ENCODE assay signal across 24 cellular contexts in genomic region chr12:53987748-53988147, GRCh38. TPM values are rescaled to one million over a fixed set of nuclear protein-coding genes. Genes with fewer than 3 reads are reported as not detected.
DNase-seq lines count a peak whose midpoint lies in the region; ATAC-seq, FAIRE-seq and TF ChIP-seq lines count a peak whose summit lies in the region.
"Had no signal": no experiment of that assay in that cellular context is flagged by ENCODE, and none has a peak within 500 bp of the region (broad histone marks: within the 10 kb centered on the region; RNA-seq: fewer than 3 reads in every experiment).

No MANE protein-coding gene starts in this region.

- DNase-seq in H1 (ENCODE audit: low read depth in 1 of 2, low spot score in 2 of 2) (no peak), gastrocnemius medialis (no peak), medulla oblongata (ENCODE audit: extremely low spot score) (no peak), NCI-H1092 (lab: John Stamatoyannopoulos, UW) (no peak)
- DNase-seq: activated CD4-positive, alpha-beta memory T cell treated with anti-CD3 and anti-CD28 coated beads, Interleukin-2, amount 10 ng/mL, durations not matched to agents 7 days and 5 days; activated effector memory CD4-positive, alpha-beta T cell treated with Interleukin-2 at 50 U/mL for 16 hours; activated naive CD8-positive, alpha-beta T cell treated with anti-CD3 and anti-CD28 coated beads, Interleukin-2, amount 10 ng/mL, durations not matched to agents 7 days and 5 days; CD4-positive, alpha-beta memory T cell; hippocampal formation; NCI-H1694 treated with DMSO at 0.1 percent for 48 hours; NCI-H748 treated with DMSO at 0.1 percent for 48 hours; SIG-M5; stimulated activated CD4-positive, alpha-beta T cell treated with anti-CD3 and anti-CD28 coated beads, Interleukin-4, amount 100 ng/mL, for 1 hour; stimulated activated naive CD4-positive, alpha-beta T cell treated with Interleukin-2 at 50 U/mL for 16 hours had no signal

- no peaks in the 10 kb centered on the region for H3K79me2 ChIP-seq in H1 (ENCODE audit: control insufficient read depth in 1 of 2, insufficient read depth in 2 of 2, low read length in 2 of 2)

- no peak overlapping the region for H3K56ac ChIP-seq in H1 (replicated peaks; ENCODE audit: insufficient read length, low read depth, low read length)

- CTCF ChIA-PET in H1 (lab: Charles Lee; ENCODE audit: partially characterized antibody): interaction anchor here (0.7 to 5.8 kb wide), 27 partner anchors 9 to 286 kb away, joined by 3 to 91 read pairs (median 5); partner anchors contain the start of genes HOXC11, HOXC12, HOXC13 and HOXC5

- H3K23me2 ChIP-seq in H1 (ENCODE audit: low read depth, low read length): no peaks in the 10 kb centered on the region

- POLR2A ChIA-PET in H1 (lab: Charles Lee; ENCODE audit: partially characterized antibody): interaction anchor here (1.3 to 1.4 kb wide), 2 partner anchors 15 to 16 kb away, joined by 3 to 4 read pairs; partner anchors contain the start of gene HOXC11

- peaks cover 100% of the 10 kb centered on the region for H3K27me3 ChIP-seq in HUES6 (ENCODE audit: control insufficient read depth, insufficient read depth, low read length)
- H3K27me3 ChIP-seq in H1 (replicated peaks in 1 of 4; ENCODE audit: control insufficient read depth in 3 of 4, extremely low read depth in 1 of 4, insufficient read depth in 3 of 4, low read length in 3 of 4): peaks cover 94 to 99% (median 97%) of the 10 kb centered on the region in 4 experiments
- peaks cover 0 to 13% (median 0%) of the 10 kb centered on the region in 3 donors for H3K27me3 ChIP-seq in gastrocnemius medialis

- intact Hi-C loops in gastrocnemius medialis (cut with DNase I; ENCODE audit: low total_unique reads): loop anchor here (2.0 to 5.0 kb wide), 2 partner anchors 31 to 295 kb away; partner anchors contain the start of genes CBX5 and HNRNPA1

- H2BK5ac ChIP-seq in H1 (ENCODE audit: low read depth, low read length): no peak overlapping the region

- H4K8ac ChIP-seq in H1 (ENCODE audit: extremely low read depth, insufficient read depth, low read length): no peak overlapping the region

- TF ChIP-seq CTCF in H1 (IDR thresholded peaks at IDR 0.05; ENCODE audit: control extremely low read depth in 1 of 3, insufficient read depth in 1 of 3, low read depth in 1 of 3, low read length in 3 of 3): no peak
- no peak for TF ChIP-seq CTCF in gastrocnemius medialis (IDR thresholded peaks at IDR 0.05 in 4 of 5, conservative IDR thresholded peaks at IDR 0.05 in 1 of 5)

- no peak overlapping the region for H3K4me2 ChIP-seq in H1 (ENCODE audit: insufficient read depth in 1 of 2, low read depth in 2 of 2, low read length in 2 of 2)
- H3K4me2 ChIP-seq: smooth muscle cell had no signal

- TF ChIP-seq EP300 in H1 (IDR thresholded peaks at IDR 0.05; ENCODE audit: borderline replicate concordance in 1 of 2, low read depth in 2 of 2, low read length in 2 of 2): no peak

- FAIRE-seq in H1 (lab: Jason Lieb, UNC): no peak
- FAIRE-seq: frontal cortex, GM18507, H54 had no signal

- H3K4ac ChIP-seq in H1 (replicated peaks; ENCODE audit: insufficient read length, low read depth, low read length): no peak overlapping the region

- no peak overlapping the region for H4K5ac ChIP-seq in H1 (ENCODE audit: insufficient read length, low read depth, low read length)

- H4K91ac ChIP-seq in H1 (replicated peaks; ENCODE audit: insufficient read length, low read length): no peak overlapping the region

- TF ChIP-seq POLR2A in H1 (IDR thresholded peaks at IDR 0.05; ENCODE audit: control extremely low read depth in 1 of 2, low read depth in 2 of 2, low read length in 2 of 2) (no peak), gastrocnemius medialis (IDR thresholded peaks at IDR 0.05) (no peak)

- no peak overlapping the region for H3K18ac ChIP-seq in H1 (ENCODE audit: extremely low read depth, low read length)

- H2BK20ac ChIP-seq in H1 (ENCODE audit: low read length): no peak overlapping the region

- no peak overlapping the region for H2AK5ac ChIP-seq in H1 (ENCODE audit: low read depth, low read length)

- in situ Hi-C loops in gastrocnemius medialis (cut with MboI; ENCODE audit: low sequenced_read_pairs in 4 of 4): loop anchor here (10.0 to 25.0 kb wide), 4 partner anchors 217 to 1725 kb away; partner anchors contain the start of genes GPR84 (in 2 of the 4), BLOC1S1 (in 1 of the 4), ITGA7 (in 1 of the 4) and RDH5 (in 1 of the 4)

- H2BK15ac ChIP-seq in H1 (ENCODE audit: low read length): no peak overlapping the region

- no peaks in the 10 kb centered on the region for H3K79me1 ChIP-seq in H1 (ENCODE audit: low read depth, low read length)

- H3K9ac ChIP-seq in HUES6 (ENCODE audit: low read length) (peak overlapping the region; percentile 58), H1 (replicated peaks in 1 of 4; ENCODE audit: extremely low read depth in 1 of 4, low read depth in 3 of 4, low read length in 3 of 4) (no peak overlapping the region)

- no peaks in the 10 kb centered on the region for H3K36me3 ChIP-seq in HUES6 (ENCODE audit: control insufficient read depth, insufficient read depth, low read length)
- peaks cover 0 to 10% (median 0%) of the 10 kb centered on the region in 4 experiments; a peak in 1 of 8 replicates for H3K36me3 ChIP-seq in H1 (ENCODE audit: control insufficient read depth in 2 of 4, insufficient read depth in 4 of 4, low read length in 3 of 4)
- no peaks in the 10 kb centered on the region for H3K36me3 ChIP-seq in gastrocnemius medialis
- H3K36me3 ChIP-seq: prostate gland had no signal

- no peak for TF ChIP-seq RAD21 in H1 (IDR thresholded peaks at IDR 0.05 in 1 of 2, conservative IDR thresholded peaks at IDR 0.05 in 1 of 2; ENCODE audit: low read depth in 2 of 2, low read length in 2 of 2)

- 0 out of 2 replicates have a peak overlapping the region, but pooled peaks have one; percentile 85 for H2BK12ac ChIP-seq in H1 (ENCODE audit: low read depth, low read length)

- no peak overlapping the region for H3K14ac ChIP-seq in H1 (ENCODE audit: insufficient read length)

- H3K4me3 ChIP-seq in HUES6 (ENCODE audit: low read depth, low read length): no peak overlapping the region; the same call in 1 of the 2 replicates
- no peak overlapping the region for H3K4me3 ChIP-seq in H1 (ENCODE audit: extremely low read depth in 1 of 4, insufficient read depth in 2 of 4, low read depth in 3 of 4, low read length in 4 of 4)
- H3K4me3 ChIP-seq in gastrocnemius medialis: peak overlapping the region in 2 of 4 donors; percentile 83 to 85
- H3K4me3 ChIP-seq: mucosa of descending colon, prostate gland, smooth muscle cell had no signal

- H2AFZ ChIP-seq in H1 (ENCODE audit: low read length): no peak overlapping the region

- H3K23ac ChIP-seq in H1 (ENCODE audit: insufficient read length): no peak overlapping the region

- H3K9me3 ChIP-seq in HUES6 (ENCODE audit: control insufficient read depth, insufficient read depth, low read depth, low read length): peaks cover 6% of the 10 kb centered on the region; the same call in 1 of the 2 replicates
- peaks cover 0 to 9% of the 10 kb centered on the region in 2 experiments; a peak in 1 of 4 replicates for H3K9me3 ChIP-seq in H1 (ENCODE audit: insufficient read depth in 2 of 2, low read depth in 1 of 2, low read length in 1 of 2)
- H3K9me3 ChIP-seq in gastrocnemius medialis: no peaks in the 10 kb centered on the region
- H3K9me3 ChIP-seq: mucosa of descending colon, prostate gland had no signal

- H3K4me1 ChIP-seq in HUES6 (ENCODE audit: control insufficient read depth, insufficient read depth, low read length) (no peaks in the 10 kb centered on the region), H1 (replicated peaks in 1 of 4; ENCODE audit: control insufficient read depth in 3 of 4, insufficient read depth in 4 of 4, low read length in 3 of 4) (peaks cover 0 to 6% (median 3%) of the 10 kb centered on the region in 4 experiments; a peak in 3 of 7 replicates), gastrocnemius medialis (peaks cover 53 to 55% of the 10 kb centered on the region in 2 donors)
- H3K4me1 ChIP-seq: prostate gland had no signal

- WGBS in H1 (ENCODE audit: extremely low coverage in 1 of 2, insufficient coverage in 1 of 2, insufficient read length in 1 of 2, insufficient replicate concordance in 2 of 2, low coverage in 1 of 2, low lambda C conversion rate in 2 of 2, missing lambda C conversion rate in 1 of 2), 2 experiments: 32% methylated on average over 4 of the region's 4 CpGs; no CpG with 5 or more reads in 1 of the 2 experiments

- H3K27ac ChIP-seq in HUES6 (ENCODE audit: low read depth, low read length) (no peak overlapping the region), H1 (ENCODE audit: low read depth, low read length) (no peak overlapping the region), gastrocnemius medialis (peak overlapping the region; percentile 94 to 100 (median 98))
- H3K27ac ChIP-seq: epithelial cell of prostate, prostate gland had no signal

- peaks cover 19 to 37% of the 10 kb centered on the region in 2 experiments for H4K20me1 ChIP-seq in H1 (replicated peaks in 1 of 2; ENCODE audit: control insufficient read depth in 1 of 2, insufficient read depth in 2 of 2, low read length in 2 of 2)

- no peak overlapping the region for H2BK120ac ChIP-seq in H1 (replicated peaks; ENCODE audit: low read depth, low read length)

- ATAC-seq in gastrocnemius medialis: no peak
- no peak for ATAC-seq in HG03025 (IDR thresholded peaks at IDR 0.05; ENCODE audit: low FRiP score, unreplicated experiment)
- ATAC-seq: mucosa of descending colon had no signal

RNA-seq across cellular contexts. Expression of gene HOXC10, which starts 2.8 kb away (rescaled TPM):
- not detected in 2 replicates for total RNA-seq in H1 (2021; fragmentation: NEBNext Ultra II Directional; extraction: Animal tissue kit (Norgen Biotek cat#: 25700))
- not detected in 2 replicates for polyA plus RNA-seq in H1 (2011; rRNA removed)
- not detected for polyA plus RNA-seq in H1 (2011; cell fraction: cytosol; rRNA removed)
- polyA plus RNA-seq in H1 (2011; cell fraction: nucleus; rRNA removed): not detected
- polyA plus RNA-seq in H1 (2012, experiment 1 of 2): not detected in 4 replicates
- 0.20 TPM for polyA plus RNA-seq in H1 (2012, experiment 2 of 2)
- not detected for polyA plus RNA-seq in H1 (2013, experiment 1 of 2)
- polyA plus RNA-seq in H1 (2013, experiment 2 of 2): not detected
- not detected in 2 replicates for polyA minus RNA-seq in H1 (2011; rRNA and poly(A)+ RNA removed)
- not detected for polyA minus RNA-seq in H1 (2011; cell fraction: cytosol; rRNA and poly(A)+ RNA removed)
- not detected for polyA minus RNA-seq in H1 (2011; cell fraction: nucleus; rRNA and poly(A)+ RNA removed)
- total RNA-seq in gastrocnemius medialis: 10 to 100 TPM; 23.9 to 48.3 (median 40.3) TPM
- total RNA-seq: activated CD4-positive, alpha-beta memory T cell treated with anti-CD3 and anti-CD28 coated beads, Interleukin-2, amount 10 ng/mL, durations not matched to agents 7 days and 5 days; activated naive CD8-positive, alpha-beta T cell treated with anti-CD3 and anti-CD28 coated beads, Interleukin-2, amount 10 ng/mL, durations not matched to agents 7 days and 5 days; CD4-positive, alpha-beta memory T cell; cerebellum; frontal cortex; mucosa of descending colon; smooth muscle cell had no signal
- polyA plus RNA-seq: CD4-positive, alpha-beta memory T cell had no signal

RNA-seq across cellular contexts. Expression of gene HOXC9, which starts 12.2 kb away (rescaled TPM):
- not detected in 2 replicates for total RNA-seq in H1 (2021; fragmentation: NEBNext Ultra II Directional; extraction: Animal tissue kit (Norgen Biotek cat#: 25700))
- polyA plus RNA-seq in H1 (2011; rRNA removed): not detected in 2 replicates
- not detected for polyA plus RNA-seq in H1 (2011; cell fraction: cytosol; rRNA removed)
- not detected for polyA plus RNA-seq in H1 (2011; cell fraction: nucleus; rRNA removed)
- not detected in 4 replicates for polyA plus RNA-seq in H1 (2012, experiment 1 of 2)
- not detected for polyA plus RNA-seq in H1 (2012, experiment 2 of 2)
- not detected for polyA plus RNA-seq in H1 (2013, experiment 1 of 2)
- polyA plus RNA-seq in H1 (2013, experiment 2 of 2): not detected
- polyA minus RNA-seq in H1 (2011; rRNA and poly(A)+ RNA removed): not detected in 2 replicates
- not detected for polyA minus RNA-seq in H1 (2011; cell fraction: cytosol; rRNA and poly(A)+ RNA removed)
- polyA minus RNA-seq in H1 (2011; cell fraction: nucleus; rRNA and poly(A)+ RNA removed): not detected
- 10 to 100 TPM; 13.6 to 37.7 (median 26.3) TPM for total RNA-seq in gastrocnemius medialis
- total RNA-seq: activated CD4-positive, alpha-beta memory T cell treated with anti-CD3 and anti-CD28 coated beads, Interleukin-2, amount 10 ng/mL, durations not matched to agents 7 days and 5 days; activated naive CD8-positive, alpha-beta T cell treated with anti-CD3 and anti-CD28 coated beads, Interleukin-2, amount 10 ng/mL, durations not matched to agents 7 days and 5 days; CD4-positive, alpha-beta memory T cell; cerebellum; frontal cortex; mucosa of descending colon had no signal
- polyA plus RNA-seq: CD4-positive, alpha-beta memory T cell had no signal

RNA-seq across cellular contexts. Expression of gene HOTAIR, which starts 13.0 kb away (rescaled TPM):
- total RNA-seq in H1 (2021; fragmentation: NEBNext Ultra II Directional; extraction: Animal tissue kit (Norgen Biotek cat#: 25700)): not detected in 2 replicates
- polyA plus RNA-seq in H1 (2011; rRNA removed): not detected in 2 replicates
- not detected for polyA plus RNA-seq in H1 (2011; cell fraction: cytosol; rRNA removed)
- polyA plus RNA-seq in H1 (2011; cell fraction: nucleus; rRNA removed): not detected
- polyA plus RNA-seq in H1 (2012, experiment 1 of 2): not detected in 4 replicates
- not detected for polyA plus RNA-seq in H1 (2012, experiment 2 of 2)
- not detected for polyA plus RNA-seq in H1 (2013, experiment 1 of 2)
- not detected for polyA plus RNA-seq in H1 (2013, experiment 2 of 2)
- polyA minus RNA-seq in H1 (2011; rRNA and poly(A)+ RNA removed): not detected in 2 replicates
- polyA minus RNA-seq in H1 (2011; cell fraction: cytosol; rRNA and poly(A)+ RNA removed): not detected
- polyA minus RNA-seq in H1 (2011; cell fraction: nucleus; rRNA and poly(A)+ RNA removed): not detected
- total RNA-seq in gastrocnemius medialis: under 1 TPM in 3 of 4 donors, not detected in 1; 0.35 to 0.83 (median 0.56) TPM
- total RNA-seq: activated CD4-positive, alpha-beta memory T cell treated with anti-CD3 and anti-CD28 coated beads, Interleukin-2, amount 10 ng/mL, durations not matched to agents 7 days and 5 days; activated naive CD8-positive, alpha-beta T cell treated with anti-CD3 and anti-CD28 coated beads, Interleukin-2, amount 10 ng/mL, durations not matched to agents 7 days and 5 days; CD4-positive, alpha-beta memory T cell; cerebellum; frontal cortex; mucosa of descending colon; smooth muscle cell had no signal
- polyA plus RNA-seq: CD4-positive, alpha-beta memory T cell had no signal

RNA-seq across cellular contexts. Expression of gene HOXC11, which starts 14.8 kb away (rescaled TPM):
- total RNA-seq in H1 (2021; fragmentation: NEBNext Ultra II Directional; extraction: Animal tissue kit (Norgen Biotek cat#: 25700)): not detected in 2 replicates
- not detected in 2 replicates for polyA plus RNA-seq in H1 (2011; rRNA removed)
- not detected for polyA plus RNA-seq in H1 (2011; cell fraction: cytosol; rRNA removed)
- not detected for polyA plus RNA-seq in H1 (2011; cell fraction: nucleus; rRNA removed)
- polyA plus RNA-seq in H1 (2012, experiment 1 of 2): not detected in 4 replicates
- not detected for polyA plus RNA-seq in H1 (2012, experiment 2 of 2)
- polyA plus RNA-seq in H1 (2013, experiment 1 of 2): not detected
- not detected for polyA plus RNA-seq in H1 (2013, experiment 2 of 2)
- polyA minus RNA-seq in H1 (2011; rRNA and poly(A)+ RNA removed): not detected in 2 replicates
- polyA minus RNA-seq in H1 (2011; cell fraction: cytosol; rRNA and poly(A)+ RNA removed): 0.88 TPM
- polyA minus RNA-seq in H1 (2011; cell fraction: nucleus; rRNA and poly(A)+ RNA removed): 0.40 TPM
- 1 to 10 TPM in 1 of 4 donors, under 1 TPM in 3; 0.24 to 1.1 (median 0.44) TPM for total RNA-seq in gastrocnemius medialis
- total RNA-seq: activated CD4-positive, alpha-beta memory T cell treated with anti-CD3 and anti-CD28 coated beads, Interleukin-2, amount 10 ng/mL, durations not matched to agents 7 days and 5 days; activated naive CD8-positive, alpha-beta T cell treated with anti-CD3 and anti-CD28 coated beads, Interleukin-2, amount 10 ng/mL, durations not matched to agents 7 days and 5 days; CD4-positive, alpha-beta memory T cell; cerebellum; frontal cortex; mucosa of descending colon; prostate gland had no signal
- polyA plus RNA-seq: CD4-positive, alpha-beta memory T cell had no signal

RNA-seq across cellular contexts. Expression of gene HOXC8, which starts 21.0 kb away (rescaled TPM):
- not detected in 2 replicates for total RNA-seq in H1 (2021; fragmentation: NEBNext Ultra II Directional; extraction: Animal tissue kit (Norgen Biotek cat#: 25700))
- polyA plus RNA-seq in H1 (2011; rRNA removed): not detected in 2 replicates
- not detected for polyA plus RNA-seq in H1 (2011; cell fraction: cytosol; rRNA removed)
- not detected for polyA plus RNA-seq in H1 (2011; cell fraction: nucleus; rRNA removed)
- 0.09 TPM in 1 of 4 replicates, not detected in the others for polyA plus RNA-seq in H1 (2012, experiment 1 of 2)
- polyA plus RNA-seq in H1 (2012, experiment 2 of 2): not detected
- polyA plus RNA-seq in H1 (2013, experiment 1 of 2): not detected
- not detected for polyA plus RNA-seq in H1 (2013, experiment 2 of 2)
- polyA minus RNA-seq in H1 (2011; rRNA and poly(A)+ RNA removed): not detected in 2 replicates
- not detected for polyA minus RNA-seq in H1 (2011; cell fraction: cytosol; rRNA and poly(A)+ RNA removed)
- not detected for polyA minus RNA-seq in H1 (2011; cell fraction: nucleus; rRNA and poly(A)+ RNA removed)
- 1 to 10 TPM; 3.3 to 4.9 (median 3.8) TPM for total RNA-seq in gastrocnemius medialis
- total RNA-seq: activated CD4-positive, alpha-beta memory T cell treated with anti-CD3 and anti-CD28 coated beads, Interleukin-2, amount 10 ng/mL, durations not matched to agents 7 days and 5 days; activated naive CD8-positive, alpha-beta T cell treated with anti-CD3 and anti-CD28 coated beads, Interleukin-2, amount 10 ng/mL, durations not matched to agents 7 days and 5 days; CD4-positive, alpha-beta memory T cell; cerebellum; frontal cortex; mucosa of descending colon had no signal
- polyA plus RNA-seq: CD4-positive, alpha-beta memory T cell had no signal

Comparison
In these comparisons a context has a peak if more than half of its experiments do, and no peak if none do; other contexts are left out.
1. H3K27ac ChIP-seq: peak in gastrocnemius medialis (4 of 4); none in HUES6 (single experiment) and H1 (single experiment).
2. RNA of gene HOXC10, which starts 2.8 kb away (total RNA-seq): 23.9 to 48.3 TPM in gastrocnemius medialis; not detected in H1; every median in the first group is over 10 times any median in the second.
3. RNA of gene HOXC9, which starts 12.2 kb away (total RNA-seq): 13.6 to 37.7 TPM in gastrocnemius medialis; not detected in H1; every median in the first group is over 10 times any median in the second.